37 cellular contexts compared by ENCODE assay signal in genomic region chr14:75202671-75203070, GRCh38.
"Had no signal": no experiment of that assay in that cellular context is flagged by ENCODE, and none has a peak within 500 bp of the region (broad histone marks: within the 10 kb centered on the region; RNA-seq: fewer than 3 reads in every experiment).

No MANE protein-coding gene starts in this region.

- H3K27me3 ChIP-seq: ascending aorta, colonic mucosa, Peyer's patch, SJSA1 had no signal

- H3K9me3 ChIP-seq: ascending aorta, colonic mucosa, Peyer's patch, SJSA1, SK-N-SH had no signal

- H3K27me3 Mint-ChIP-seq: activated CD4-positive, alpha-beta T cell treated with anti-CD3 and anti-CD28 coated beads for 36 hours; activated naive CD8-positive, alpha-beta T cell; activated naive CD8-positive, alpha-beta T cell treated with anti-CD3 and anti-CD28 coated beads, Interleukin-2, amount 50 U/mL, for 24 hours had no signal

- H3K4me3 ChIP-seq: ascending aorta, colonic mucosa, Peyer's patch, SJSA1 had no signal

- H3K36me3 ChIP-seq: ascending aorta, colonic mucosa, Peyer's patch, SJSA1 had no signal

- H3K27ac Mint-ChIP-seq: activated CD4-positive, alpha-beta memory T cell treated with anti-CD3 and anti-CD28 coated beads, Interleukin-2, amount 10 ng/mL, durations not matched to agents 7 days and 5 days; activated CD4-positive, alpha-beta T cell treated with anti-CD3 and anti-CD28 coated beads for 36 hours; activated CD8-positive, alpha-beta memory T cell treated with anti-CD3 and anti-CD28 coated beads, Interleukin-2, amount 10 ng/mL, durations not matched to agents 7 days and 5 days; activated naive CD4-positive, alpha-beta T cell treated with anti-CD3 and anti-CD28 coated beads for 36 hours; activated naive CD8-positive, alpha-beta T cell; activated naive CD8-positive, alpha-beta T cell treated with anti-CD3 and anti-CD28 coated beads, Interleukin-2, amount 50 U/mL, for 24 hours; activated T-helper 2 cell treated with anti-CD3 and anti-CD28 coated beads, Interferon-gamma antibody, Interleukin-2, Interleukin-4, amounts not matched to agents 10 μg/mL and 5 μg/mL and 100 μg/mL, durations not matched to agents 14 hours and 24 hours and 36 hours; T-helper 1 cell treated with Interleukin-12 subunit alpha and Interleukin-12 subunit beta and Interleukin-4 antibody, amounts not matched to agents 30 μg/mL and 1 μg/mL, for 36 hours had no signal

- H3K9me3 Mint-ChIP-seq: activated CD4-positive, alpha-beta memory T cell treated with anti-CD3 and anti-CD28 coated beads, Interleukin-2, amount 10 ng/mL, durations not matched to agents 7 days and 5 days; activated naive CD4-positive, alpha-beta T cell treated with anti-CD3 and anti-CD28 coated beads for 36 hours; activated naive CD8-positive, alpha-beta T cell treated with anti-CD3 and anti-CD28 coated beads, Interleukin-2, amount 50 U/mL, for 24 hours; activated T-helper 2 cell treated with anti-CD3 and anti-CD28 coated beads, Interferon-gamma antibody, Interleukin-2, Interleukin-4, amounts not matched to agents 10 μg/mL and 5 μg/mL and 100 μg/mL, durations not matched to agents 14 hours and 24 hours and 36 hours; T-helper 1 cell treated with Interleukin-12 subunit alpha and Interleukin-12 subunit beta and Interleukin-4 antibody, amounts not matched to agents 30 μg/mL and 1 μg/mL, for 36 hours; T-helper 2 cell treated with Interferon-gamma antibody and Interleukin-4, amounts not matched to agents 5 μg/mL and 100 μg/mL, for 36 hours had no signal

- H3K36me3 Mint-ChIP-seq: activated naive CD8-positive, alpha-beta T cell had no signal

- DNase-seq: activated CD4-positive, alpha-beta memory T cell treated with anti-CD3 and anti-CD28 coated beads, Interleukin-2, amount 10 ng/mL, durations not matched to agents 7 days and 5 days; activated CD4-positive, alpha-beta T cell treated with anti-CD3 and anti-CD28 coated beads for 36 hours; activated CD4-positive, alpha-beta T cell treated with anti-CD3 and anti-CD28 coated beads, Interleukin-2, amount 50 U/mL, for 1 hour; activated CD8-positive, alpha-beta memory T cell treated with anti-CD3 and anti-CD28 coated beads for 24 hours; activated CD8-positive, alpha-beta memory T cell treated with anti-CD3 and anti-CD28 coated beads, Interleukin-2, amount 10 ng/mL, durations not matched to agents 7 days and 5 days; activated CD8-positive, alpha-beta memory T cell treated with anti-CD3 and anti-CD28 coated beads, Interleukin-2, amount 50 U/mL, for 48 hours; activated gamma-delta T cell; activated naive CD4-positive, alpha-beta T cell treated with anti-CD3 and anti-CD28 coated beads for 36 hours; activated naive CD8-positive, alpha-beta T cell treated with anti-CD3 and anti-CD28 coated beads, Interleukin-2, amount 50 U/mL, for 24 hours; amniotic stem cell; caudate nucleus; cerebellar nuclear complex; colonic mucosa; Kasumi-1; KG1; NCI-H1092 treated with DMSO at 0.1 percent for 48 hours; NCI-H1417; NCI-H146; NCI-H187; NCI-H2029 treated with DMSO at 0.1 percent for 48 hours; NCI-H2107; NCI-H2171; NCI-H510A; NCI-H526; NCI-H748 treated with DMSO at 0.1 percent for 48 hours; NK-92 treated with Interleukin-12 subunit alpha and Interleukin-12 subunit beta, amount 100 ng/mL, for 24 hours; PC-3; Peyer's patch; RPMI8226; SHP77 treated with DMSO at 0.1 percent for 48 hours; SK-N-SH had no signal

- H3K4me3 Mint-ChIP-seq: activated CD4-positive, alpha-beta memory T cell treated with anti-CD3 and anti-CD28 coated beads, Interleukin-2, amount 10 ng/mL, durations not matched to agents 7 days and 5 days; activated CD4-positive, alpha-beta T cell treated with anti-CD3 and anti-CD28 coated beads for 36 hours; activated CD8-positive, alpha-beta memory T cell treated with anti-CD3 and anti-CD28 coated beads, Interleukin-2, amount 10 ng/mL, durations not matched to agents 7 days and 5 days; activated naive CD4-positive, alpha-beta T cell treated with anti-CD3 and anti-CD28 coated beads for 36 hours; activated naive CD8-positive, alpha-beta T cell; activated naive CD8-positive, alpha-beta T cell treated with anti-CD3 and anti-CD28 coated beads, Interleukin-2, amount 50 U/mL, for 24 hours; T-helper 1 cell treated with Interleukin-12 subunit alpha and Interleukin-12 subunit beta and Interleukin-4 antibody, amounts not matched to agents 30 μg/mL and 1 μg/mL, for 36 hours; T-helper 2 cell treated with Interferon-gamma antibody and Interleukin-4, amounts not matched to agents 5 μg/mL and 100 μg/mL, for 36 hours had no signal

- H3K27ac ChIP-seq: ascending aorta, colonic mucosa, SJSA1 had no signal
